9 cellular contexts compared by ENCODE assay signal in the genomic region with DNA sequence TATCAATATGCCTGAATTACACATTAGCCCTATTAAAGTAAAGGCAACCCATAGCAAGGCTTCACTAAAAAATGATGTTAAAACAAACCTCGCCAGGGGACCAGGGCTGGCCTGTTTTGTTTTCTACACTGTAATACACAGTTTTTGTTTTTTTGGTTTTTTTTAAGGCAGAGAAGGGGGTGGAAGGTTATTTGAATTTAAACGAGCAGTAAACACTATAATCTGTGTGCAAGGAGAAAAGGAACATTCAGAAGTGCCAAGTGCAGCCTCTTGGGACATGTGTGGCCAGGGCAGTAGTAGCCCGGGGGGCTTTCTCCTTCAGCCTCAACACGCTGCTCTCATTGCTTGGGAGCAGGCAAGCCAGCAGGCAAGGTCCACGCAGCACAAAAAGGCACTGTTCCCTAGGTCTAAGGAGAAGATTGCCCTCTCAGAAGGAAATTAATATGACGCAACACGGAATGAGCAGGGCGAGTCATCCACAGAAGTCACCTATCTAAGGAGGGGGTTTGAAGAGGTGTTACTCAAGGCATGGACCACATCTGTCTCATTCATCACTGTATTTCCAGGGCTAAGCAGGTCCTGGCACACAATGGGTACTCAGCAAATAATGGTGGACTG. TPM values are rescaled to one million over a fixed set of nuclear protein-coding genes. Genes with fewer than 3 reads are reported as not detected.
DNase-seq lines count a peak whose midpoint lies in the region; ATAC-seq, FAIRE-seq and TF ChIP-seq lines count a peak whose summit lies in the region.
"Had no signal": no experiment of that assay in that cellular context is flagged by ENCODE, and none has a peak within 500 bp of the region (broad histone marks: within the 10 kb centered on the region; RNA-seq: fewer than 3 reads in every experiment).

No MANE protein-coding gene starts in this region.

- no peak overlapping the region for H2BK20ac ChIP-seq in H1 (ENCODE audit: low read length)

- H3K27me3 ChIP-seq in MG63 (no peaks in the 10 kb centered on the region), H1 (replicated peaks in 1 of 4; ENCODE audit: control insufficient read depth in 3 of 4, extremely low read depth in 1 of 4, insufficient read depth in 3 of 4, low read length in 3 of 4) (no peaks in the 10 kb centered on the region), rectal smooth muscle tissue (ENCODE audit: control insufficient read depth, insufficient read depth, low read length) (no peaks in the 10 kb centered on the region)

- H2BK12ac ChIP-seq in H1 (ENCODE audit: low read depth, low read length) = no peak overlapping the region

- TF ChIP-seq RAD21 in H1 (IDR thresholded peaks at IDR 0.05 in 1 of 2, conservative IDR thresholded peaks at IDR 0.05 in 1 of 2; ENCODE audit: low read depth in 2 of 2, low read length in 2 of 2) = no peak

- H3K36me3 ChIP-seq in MG63 = peaks cover 8% of the 10 kb centered on the region
- no peaks in the 10 kb centered on the region for H3K36me3 ChIP-seq in H1 (ENCODE audit: control insufficient read depth in 2 of 4, insufficient read depth in 4 of 4, low read length in 3 of 4)
- H3K36me3 ChIP-seq in rectal smooth muscle tissue (ENCODE audit: control insufficient read depth, insufficient read depth, low read length) = no peaks in the 10 kb centered on the region

- no peak overlapping the region for H3K56ac ChIP-seq in H1 (replicated peaks; ENCODE audit: insufficient read length, low read depth, low read length)

- H3K27ac ChIP-seq in H1 (ENCODE audit: low read depth, low read length) (no peak overlapping the region), rectal smooth muscle tissue (ENCODE audit: low read depth, low read length) (peak overlapping the region; percentile 1)

- CTCF ChIA-PET in Calu3 (lab: Charles Lee) (interaction anchor here (0.6 kb wide), 1 partner anchor 9 kb away, joined by 5 read pairs; no protein-coding TSS in a partner anchor), H1 (lab: Charles Lee; ENCODE audit: partially characterized antibody) (interaction anchor here (1.0 kb wide), 1 partner anchor 10 kb away, joined by 3 read pairs; no protein-coding TSS in a partner anchor)

- intact Hi-C loops in Calu3 (cut with micrococcal nuclease; ENCODE audit: unreplicated experiment) = no loop called here

- no peak overlapping the region for H3K27ac Mint-ChIP-seq in Calu3 (ENCODE audit: unreplicated experiment)
- H3K27ac Mint-ChIP-seq: stimulated activated naive B cell treated with anti-CD40 and anti-IgM and Interleukin-4, amounts not matched to agents 10 μg/mL and 1 μg/mL and 100 μg/mL, for 72 hours had no signal

- DNase-seq in Calu3 = peak; percentile 33
- peak; percentile 43 for DNase-seq in MG63
- DNase-seq in H1 (ENCODE audit: low read depth in 1 of 2, low spot score in 2 of 2) = no peak
- no peak for DNase-seq in stimulated activated CD4-positive, alpha-beta T cell treated with anti-CD3 and anti-CD28 coated beads, Interleukin-12 subunit alpha, Interleukin-12 subunit beta, amount 100 ng/mL, for 4 hours
- DNase-seq in stimulated activated naive CD8-positive, alpha-beta T cell treated with anti-CD3 and anti-CD28 coated beads, Interleukin-15, Interleukin-2, amounts not matched to agents 100 U/mL and 50 U/mL, for 24 hours = no peak

- H3K9ac ChIP-seq in H1 (replicated peaks in 1 of 4; ENCODE audit: extremely low read depth in 1 of 4, low read depth in 3 of 4, low read length in 3 of 4) (no peak overlapping the region), rectal smooth muscle tissue (ENCODE audit: low read length) (no peak overlapping the region)

- H3K23me2 ChIP-seq in H1 (ENCODE audit: low read depth, low read length) = no peaks in the 10 kb centered on the region

- H2AK5ac ChIP-seq in H1 (ENCODE audit: low read depth, low read length) = no peak overlapping the region

- 89% methylated on average over 8 of the region's 8 CpGs; no CpG with 5 or more reads in 1 of the 2 experiments for WGBS in H1 (ENCODE audit: extremely low coverage in 1 of 2, insufficient coverage in 1 of 2, insufficient read length in 1 of 2, insufficient replicate concordance in 2 of 2, low coverage in 1 of 2, low lambda C conversion rate in 2 of 2, missing lambda C conversion rate in 1 of 2), 2 experiments

- H3K14ac ChIP-seq in H1 (ENCODE audit: insufficient read length) = no peak overlapping the region

- no peak overlapping the region for H3K4ac ChIP-seq in H1 (replicated peaks; ENCODE audit: insufficient read length, low read depth, low read length)

- H4K91ac ChIP-seq in H1 (replicated peaks; ENCODE audit: insufficient read length, low read length) = no peak overlapping the region

- H2BK15ac ChIP-seq in H1 (ENCODE audit: low read length) = no peak overlapping the region

- no peak for TF ChIP-seq EP300 in H1 (IDR thresholded peaks at IDR 0.05; ENCODE audit: borderline replicate concordance in 1 of 2, low read depth in 2 of 2, low read length in 2 of 2)

- POLR2A ChIA-PET in H1 (lab: Charles Lee; ENCODE audit: partially characterized antibody) = no interaction called here

- H3K79me2 ChIP-seq in H1 (ENCODE audit: control insufficient read depth in 1 of 2, insufficient read depth in 2 of 2, low read length in 2 of 2) = no peaks in the 10 kb centered on the region

- H3K4me3 ChIP-seq in MG63 = no peak overlapping the region
- no peak overlapping the region for H3K4me3 ChIP-seq in H1 (ENCODE audit: extremely low read depth in 1 of 4, insufficient read depth in 2 of 4, low read depth in 3 of 4, low read length in 4 of 4)
- no peak overlapping the region for H3K4me3 ChIP-seq in rectal smooth muscle tissue (ENCODE audit: low read length)

- no peak overlapping the region for H4K8ac ChIP-seq in H1 (ENCODE audit: extremely low read depth, insufficient read depth, low read length)

- no peak overlapping the region for H3K18ac ChIP-seq in H1 (ENCODE audit: extremely low read depth, low read length)

- TF ChIP-seq CTCF in Calu3 (IDR thresholded peaks at IDR 0.05; ENCODE audit: unreplicated experiment) = no peak
- TF ChIP-seq CTCF in H1 (IDR thresholded peaks at IDR 0.05; ENCODE audit: control extremely low read depth in 1 of 3, insufficient read depth in 1 of 3, low read depth in 1 of 3, low read length in 3 of 3) = no peak

- H3K23ac ChIP-seq in H1 (ENCODE audit: insufficient read length) = no peak overlapping the region

- H2BK5ac ChIP-seq in H1 (ENCODE audit: low read depth, low read length) = no peak overlapping the region

- H3K9me3 ChIP-seq in MG63 (no peaks in the 10 kb centered on the region), H1 (ENCODE audit: insufficient read depth in 2 of 2, low read depth in 1 of 2, low read length in 1 of 2) (no peaks in the 10 kb centered on the region)

- H2AFZ ChIP-seq in H1 (ENCODE audit: low read length) = no peak overlapping the region

- peaks cover 38% of the 10 kb centered on the region for H3K4me1 Mint-ChIP-seq in Calu3 (ENCODE audit: low read depth, unreplicated experiment)

- H3K4me3 Mint-ChIP-seq in Calu3 (ENCODE audit: low read depth, unreplicated experiment) = no peak overlapping the region

- no peak overlapping the region for H2BK120ac ChIP-seq in H1 (replicated peaks; ENCODE audit: low read depth, low read length)

- ATAC-seq in GM18511 (IDR thresholded peaks at IDR 0.05; ENCODE audit: unreplicated experiment) = no peak
- ATAC-seq in HG02870 (IDR thresholded peaks at IDR 0.05; ENCODE audit: unreplicated experiment) = no peak
- no peak for ATAC-seq in stimulated activated naive CD8-positive, alpha-beta T cell treated with anti-CD3 and anti-CD28 coated beads, Interleukin-15, Interleukin-2, amounts not matched to agents 100 U/mL and 50 U/mL, for 24 hours

- H3K4me2 ChIP-seq in H1 (ENCODE audit: insufficient read depth in 1 of 2, low read depth in 2 of 2, low read length in 2 of 2) = no peak overlapping the region

- H3K4me1 ChIP-seq in H1 (replicated peaks in 1 of 4; ENCODE audit: control insufficient read depth in 3 of 4, insufficient read depth in 4 of 4, low read length in 3 of 4) (no peaks in the 10 kb centered on the region; a peak in 1 of 7 replicates), rectal smooth muscle tissue (ENCODE audit: control insufficient read depth, insufficient read depth, low read length) (peaks cover 51% of the 10 kb centered on the region)

- no peaks in the 10 kb centered on the region; the same call in 1 of the 2 replicates for H3K79me1 ChIP-seq in H1 (ENCODE audit: low read depth, low read length)

- H4K20me1 ChIP-seq in H1 (replicated peaks in 1 of 2; ENCODE audit: control insufficient read depth in 1 of 2, insufficient read depth in 2 of 2, low read length in 2 of 2) = no peaks in the 10 kb centered on the region

- no peak overlapping the region for H4K5ac ChIP-seq in H1 (ENCODE audit: insufficient read length, low read depth, low read length)

- H3K36me3 Mint-ChIP-seq in Calu3 (ENCODE audit: insufficient read depth, unreplicated experiment) = peaks cover 11% of the 10 kb centered on the region

- H3K27me3 Mint-ChIP-seq in Calu3 (ENCODE audit: unreplicated experiment) = no peaks in the 10 kb centered on the region
- H3K27me3 Mint-ChIP-seq: stimulated activated naive B cell treated with anti-CD40 and anti-IgM and Interleukin-4, amounts not matched to agents 10 μg/mL and 1 μg/mL and 100 μg/mL, for 72 hours had no signal

- no peak for FAIRE-seq in H1 (lab: Jason Lieb, UNC)

- no TSS peak for BruUV-seq in Calu3 (replicated peaks; lab: Mats Ljungman, UMichigan)

- H3K9me3 Mint-ChIP-seq in Calu3 (ENCODE audit: low read depth, unreplicated experiment) = no peaks in the 10 kb centered on the region
- H3K9me3 Mint-ChIP-seq: stimulated activated naive B cell treated with anti-CD40 and anti-IgM and Interleukin-4, amounts not matched to agents 10 μg/mL and 1 μg/mL and 100 μg/mL, for 72 hours had no signal

- TF ChIP-seq POLR2A in H1 (IDR thresholded peaks at IDR 0.05; ENCODE audit: control extremely low read depth in 1 of 2, low read depth in 2 of 2, low read length in 2 of 2) = no peak

TF ChIP-seq in H1, 55 proteins besides CTCF, POLR2A, EP300 and RAD21:
- TF ChIP-seq CEBPB (IDR thresholded peaks at IDR 0.05; ENCODE audit: low read depth, low read length) = peak; percentile 40; the same call in 1 of the 2 replicates
- TF ChIP-seq MAFK (IDR thresholded peaks at IDR 0.05; ENCODE audit: low read depth, low read length) = no peak

RNA-seq across cellular contexts. Expression of a gene that starts 16.2 kb away (rescaled TPM):
- total RNA-seq in Calu3 (2022) = 45.8 and 61.2 TPM in 2 replicates
- 48.9 and 78.7 TPM in 2 replicates for total RNA-seq in MG63 (2014; rRNA removed; shearing (Covaris generic); ENCODE audit: low replicate concordance)
- 6.6 and 8.3 TPM in 2 replicates for total RNA-seq in H1 (2021; fragmentation: NEBNext Ultra II Directional; extraction: Animal tissue kit (Norgen Biotek cat#: 25700))
- 12.8 and 13.9 TPM in 2 replicates for polyA plus RNA-seq in H1 (2011; rRNA removed)
- 8.3 TPM for polyA plus RNA-seq in H1 (2011; cell fraction: cytosol; rRNA removed)
- 10.5 TPM for polyA plus RNA-seq in H1 (2011; cell fraction: nucleus; rRNA removed)
- 6.4 to 9.6 TPM (median 7.6 TPM) in 4 replicates for polyA plus RNA-seq in H1 (2012, experiment 1 of 2)
- 6.8 TPM for polyA plus RNA-seq in H1 (2012, experiment 2 of 2)
- 5.9 TPM for polyA plus RNA-seq in H1 (2013, experiment 1 of 2)
- polyA plus RNA-seq in H1 (2013, experiment 2 of 2) = 7.7 TPM
- 4.6 and 7.5 TPM in 2 replicates for polyA minus RNA-seq in H1 (2011; rRNA and poly(A)+ RNA removed)
- 12.8 TPM for polyA minus RNA-seq in H1 (2011; cell fraction: cytosol; rRNA and poly(A)+ RNA removed)
- polyA minus RNA-seq in H1 (2011; cell fraction: nucleus; rRNA and poly(A)+ RNA removed) = 8.5 TPM

Comparison
In these comparisons a context has a peak if more than half of its experiments do, and no peak if none do; other contexts are left out.
1. DNase-seq: peak in Calu3 (single experiment) and MG63 (single experiment); none in H1 (0 of 2), stimulated activated CD4-positive, alpha-beta T cell treated with anti-CD3 and anti-CD28 coated beads, Interleukin-12 subunit alpha, Interleukin-12 subunit beta, amount 100 ng/mL, for 4 hours (single experiment) and stimulated activated naive CD8-positive, alpha-beta T cell treated with anti-CD3 and anti-CD28 coated beads, Interleukin-15, Interleukin-2, amounts not matched to agents 100 U/mL and 50 U/mL, for 24 hours (single experiment).